14 cellular contexts compared by ENCODE assay signal in genomic region chr16:15658556-15658955, GRCh38. TPM values are rescaled to one million over a fixed set of nuclear protein-coding genes. Genes with fewer than 3 reads are reported as not detected.
DNase-seq lines count a peak whose midpoint lies in the region; ATAC-seq and TF ChIP-seq lines count a peak whose summit lies in the region.
"Had no signal": no experiment of that assay in that cellular context is flagged by ENCODE, and none has a peak within 500 bp of the region (broad histone marks: within the 10 kb centered on the region; RNA-seq: fewer than 3 reads in every experiment).

No MANE protein-coding gene starts in this region.

- H3K36me3 ChIP-seq in CD8-positive, alpha-beta T cell (ENCODE audit: insufficient read depth, low read length) = peaks cover 4% of the 10 kb centered on the region
- peaks cover 7% of the 10 kb centered on the region for H3K36me3 ChIP-seq in brain microvascular endothelial cell (replicated peaks)

- H3K9me3 Mint-ChIP-seq in CD14-positive monocyte = no peaks in the 10 kb centered on the region
- H3K9me3 Mint-ChIP-seq in CD8-positive, alpha-beta T cell = no peaks in the 10 kb centered on the region
- H3K9me3 Mint-ChIP-seq in activated CD8-positive, alpha-beta T cell treated with anti-CD3 and anti-CD28 coated beads for 36 hours = no peaks in the 10 kb centered on the region
- H3K9me3 Mint-ChIP-seq: nephron, type B pancreatic cell had no signal

- no peak for TF ChIP-seq CTCF in CD14-positive monocyte (IDR thresholded peaks at IDR 0.05)
- TF ChIP-seq CTCF in CD8-positive, alpha-beta T cell (IDR thresholded peaks at IDR 0.05) = no peak
- no peak for TF ChIP-seq CTCF in activated CD8-positive, alpha-beta T cell treated with anti-CD3 and anti-CD28 coated beads for 36 hours (IDR thresholded peaks at IDR 0.05)
- no peak for TF ChIP-seq CTCF in brain microvascular endothelial cell (IDR thresholded peaks at IDR 0.05; ENCODE audit: low read depth, low read length, missing control alignments)

- peak overlapping the region in 6 of 7 donors; percentile 59 to 88 (median 84) for H3K27ac Mint-ChIP-seq in CD14-positive monocyte
- peak overlapping the region; percentile 96 for H3K27ac Mint-ChIP-seq in CD8-positive, alpha-beta T cell
- H3K27ac Mint-ChIP-seq in activated CD8-positive, alpha-beta T cell treated with anti-CD3 and anti-CD28 coated beads for 36 hours = peak overlapping the region; percentile 90
- H3K27ac Mint-ChIP-seq: nephron, type B pancreatic cell had no signal

- CTCF ChIA-PET in CD8-positive, alpha-beta T cell (lab: Charles Lee) = interaction anchor here (2.6 kb wide), 1 partner anchor 16 kb away, joined by 15 read pairs; the partner anchor contains the start of gene MARF1
- CTCF ChIA-PET in activated CD8-positive, alpha-beta T cell treated with anti-CD3 and anti-CD28 coated beads for 36 hours (lab: Charles Lee) = interaction anchor here (1.0 kb wide), 1 partner anchor 11 kb away, joined by 3 read pairs; no protein-coding TSS in a partner anchor

- POLR2A ChIA-PET in CD8-positive, alpha-beta T cell (lab: Charles Lee) = interaction anchor here (3.2 to 4.4 kb wide), 2 partner anchors 13 to 15 kb away, joined by 9 to 26 read pairs; partner anchors contain the start of gene MARF1
- POLR2A ChIA-PET in activated CD8-positive, alpha-beta T cell treated with anti-CD3 and anti-CD28 coated beads for 36 hours (lab: Charles Lee) = interaction anchor here (1.3 to 2.1 kb wide), 2 partner anchors 9 to 16 kb away, joined by 5 to 7 read pairs; partner anchors contain the start of genes MARF1 and NDE1

- no peak for ATAC-seq in CD8-positive, alpha-beta T cell
- no peak for ATAC-seq in activated CD8-positive, alpha-beta T cell treated with anti-CD3 and anti-CD28 coated beads for 36 hours
- ATAC-seq in HG03039 (IDR thresholded peaks at IDR 0.05; ENCODE audit: unreplicated experiment) = no peak
- ATAC-seq: SK-N-SH treated with all-trans-retinoic acid at 6 μM for 48 hours had no signal

- H3K4me3 ChIP-seq in CD8-positive, alpha-beta T cell (ENCODE audit: low read depth, low read length) = no peak overlapping the region
- no peak overlapping the region for H3K4me3 ChIP-seq in brain microvascular endothelial cell (ENCODE audit: low read depth, low read length)
- H3K4me3 ChIP-seq: lung had no signal

- in situ Hi-C loops in KBM-7 (cut with MboI; ENCODE audit: low pct_unique_long_range_greater_than_20kb, low sequenced_read_pairs) (no loop called here), brain microvascular endothelial cell (cut with HindIII; ENCODE audit: low pct_ligation_motif_present, low sequenced_read_pairs) (no loop called here)

- H3K4me1 Mint-ChIP-seq in CD14-positive monocyte = peaks cover 15% of the 10 kb centered on the region
- H3K4me1 Mint-ChIP-seq in CD8-positive, alpha-beta T cell (ENCODE audit: low read depth) = peaks cover 72% of the 10 kb centered on the region
- peaks cover 48% of the 10 kb centered on the region for H3K4me1 Mint-ChIP-seq in activated CD8-positive, alpha-beta T cell treated with anti-CD3 and anti-CD28 coated beads for 36 hours (ENCODE audit: low read depth)

- H3K4me1 ChIP-seq in CD8-positive, alpha-beta T cell (ENCODE audit: insufficient read depth, low read length) = peaks cover 33% of the 10 kb centered on the region

- H3K9me3 ChIP-seq in CD8-positive, alpha-beta T cell (ENCODE audit: low read length) = no peaks in the 10 kb centered on the region

- H3K4me3 Mint-ChIP-seq in CD14-positive monocyte = no peak overlapping the region
- H3K4me3 Mint-ChIP-seq in CD8-positive, alpha-beta T cell = peak overlapping the region; percentile 65
- peak overlapping the region; percentile 18 for H3K4me3 Mint-ChIP-seq in activated CD8-positive, alpha-beta T cell treated with anti-CD3 and anti-CD28 coated beads for 36 hours
- H3K4me3 Mint-ChIP-seq: nephron, type B pancreatic cell had no signal

- H3K27ac ChIP-seq in CD8-positive, alpha-beta T cell (ENCODE audit: low read depth, low read length) = peak overlapping the region; percentile 0
- no peak overlapping the region for H3K27ac ChIP-seq in brain microvascular endothelial cell

- peaks cover 45 to 49% of the 10 kb centered on the region in 2 donors for H3K36me3 Mint-ChIP-seq in CD14-positive monocyte
- H3K36me3 Mint-ChIP-seq in CD8-positive, alpha-beta T cell = peaks cover 52% of the 10 kb centered on the region
- peaks cover 49% of the 10 kb centered on the region for H3K36me3 Mint-ChIP-seq in activated CD8-positive, alpha-beta T cell treated with anti-CD3 and anti-CD28 coated beads for 36 hours (ENCODE audit: low read depth)

- no peaks in the 10 kb centered on the region for H3K27me3 ChIP-seq in CD8-positive, alpha-beta T cell (ENCODE audit: insufficient read depth, low read length)
- H3K27me3 ChIP-seq in brain microvascular endothelial cell (replicated peaks) = no peaks in the 10 kb centered on the region

- intact Hi-C loops in CD14-positive monocyte (cut with micrococcal nuclease) = no loop called here
- intact Hi-C loops in CD8-positive, alpha-beta T cell (cut with DNase I, micrococcal nuclease) = no loop called here
- intact Hi-C loops in activated CD8-positive, alpha-beta T cell treated with anti-CD3 and anti-CD28 coated beads for 36 hours (cut with micrococcal nuclease) = no loop called here

- no peak for DNase-seq in CD14-positive monocyte (ENCODE audit: low spot score)
- no peak for DNase-seq in CD8-positive, alpha-beta T cell
- no peak for DNase-seq in activated CD8-positive, alpha-beta T cell treated with anti-CD3 and anti-CD28 coated beads for 36 hours
- DNase-seq in mesenteric fat pad (ENCODE audit: low spot score) = peak; percentile 18
- no peak for DNase-seq in KBM-7
- no peak for DNase-seq in brain microvascular endothelial cell
- no peak for DNase-seq in SW 1271 (lab: John Stamatoyannopoulos, UW)
- DNase-seq: amniotic stem cell, DMS79 had no signal

- no peaks in the 10 kb centered on the region for H3K27me3 Mint-ChIP-seq in CD14-positive monocyte (ENCODE audit: low read depth in 3 of 3)
- H3K27me3 Mint-ChIP-seq in CD8-positive, alpha-beta T cell (ENCODE audit: low read depth) = no peaks in the 10 kb centered on the region
- no peaks in the 10 kb centered on the region for H3K27me3 Mint-ChIP-seq in activated CD8-positive, alpha-beta T cell treated with anti-CD3 and anti-CD28 coated beads for 36 hours
- H3K27me3 Mint-ChIP-seq: type B pancreatic cell had no signal

RNA-seq across cellular contexts. Expression of gene NDE1, which starts 8.5 kb away (rescaled TPM):
- polyA plus RNA-seq in CD14-positive monocyte = 10 to 100 TPM; 26.0 to 28.0 TPM
- total RNA-seq in CD8-positive, alpha-beta T cell = 100 to 1,000 TPM; 113 to 119 TPM
- 100 to 1,000 TPM in 1 of 2 experiments, 10 to 100 TPM in 1; 97.6 to 103 TPM for total RNA-seq in activated CD8-positive, alpha-beta T cell treated with anti-CD3 and anti-CD28 coated beads for 36 hours
- 26.8 TPM for total RNA-seq in mesenteric fat pad

RNA-seq across cellular contexts. Expression of gene MARF1, which starts 15.6 kb away (rescaled TPM):
- polyA plus RNA-seq in CD14-positive monocyte = 1 to 10 TPM; 5.7 to 9.8 TPM
- 100 to 1,000 TPM; 169 to 176 TPM for total RNA-seq in CD8-positive, alpha-beta T cell
- total RNA-seq in activated CD8-positive, alpha-beta T cell treated with anti-CD3 and anti-CD28 coated beads for 36 hours = 10 to 100 TPM; 55.7 to 56.0 TPM
- total RNA-seq in mesenteric fat pad = 51.4 TPM

Comparison
In these comparisons a context has a peak if more than half of its experiments do, and no peak if none do; other contexts are left out.
1. H3K4me3 Mint-ChIP-seq: peak in CD8-positive, alpha-beta T cell (single experiment) and activated CD8-positive, alpha-beta T cell treated with anti-CD3 and anti-CD28 coated beads for 36 hours (single experiment); none in CD14-positive monocyte (0 of 2).
2. Peak in every context shown above with its lines, with median percentiles within 50 percentile points of each other: H3K27ac Mint-ChIP-seq.